ENCODE assay signal across 8 cellular contexts in the genomic region with DNA sequence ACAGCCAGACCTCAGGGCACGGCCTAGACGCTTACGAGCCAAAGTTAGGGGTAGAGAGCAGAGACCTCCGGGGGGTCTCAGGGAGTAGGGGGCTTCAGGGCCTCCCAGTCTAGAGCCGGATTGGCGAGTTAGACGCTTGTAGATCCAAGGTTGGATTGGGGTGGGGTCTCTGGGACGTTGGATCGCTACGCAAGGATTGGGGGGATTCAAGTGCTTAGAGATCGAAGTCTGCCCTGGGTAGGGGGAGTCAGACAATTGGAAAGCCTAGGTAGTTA. TPM values are rescaled to one million over a fixed set of nuclear protein-coding genes. Genes with fewer than 3 reads are reported as not detected.
DNase-seq lines count a peak whose midpoint lies in the region; ATAC-seq and FAIRE-seq lines count a peak whose summit lies in the region.

No MANE protein-coding gene starts in this region.

- ATAC-seq in activated T-cell treated with anti-CD3 and anti-CD28 coated beads, Interleukin-2, amount 50 U/mL, for 4 hours: no peak
- ATAC-seq in activated CD8-positive, alpha-beta T cell treated with anti-CD3 and anti-CD28 coated beads, Interleukin-2, amount 10 ng/mL, durations not matched to agents 7 days and 5 days: no peak
- no peak for ATAC-seq in GM21423 (IDR thresholded peaks at IDR 0.05; ENCODE audit: unreplicated experiment)

- no peaks in the 10 kb centered on the region for H3K27me3 ChIP-seq in small intestine (ENCODE audit: control insufficient read depth in 2 of 2, insufficient read depth in 2 of 2, low read length in 2 of 2)

- CTCF ChIA-PET in activated CD8-positive, alpha-beta T cell treated with anti-CD3 and anti-CD28 coated beads, Interleukin-2, amount 10 ng/mL, durations not matched to agents 7 days and 5 days (lab: Charles Lee): interaction anchor here (0.7 to 7.2 kb wide), 29 partner anchors 8 to 603 kb away, joined by 3 to 60 read pairs (median 4); partner anchors contain the start of genes ATP5F1E, GNAS, GNAS-AS1 and NPEPL1

- H3K4me3 ChIP-seq in iPS-11a (ENCODE audit: low read depth, low read length) (peak overlapping the region; percentile 70), small intestine (ENCODE audit: low read depth in 1 of 2, low read length in 2 of 2) (peak overlapping the region; percentile 81 to 94)

- peaks cover 27% of the 10 kb centered on the region for H3K4me1 Mint-ChIP-seq in activated T-cell treated with anti-CD3 and anti-CD28 coated beads, Interleukin-2, amount 50 U/mL, for 4 hours (ENCODE audit: low read depth)
- H3K4me1 Mint-ChIP-seq in activated CD8-positive, alpha-beta T cell treated with anti-CD3 and anti-CD28 coated beads, Interleukin-2, amount 10 ng/mL, durations not matched to agents 7 days and 5 days (ENCODE audit: low read depth): peaks cover 21% of the 10 kb centered on the region

- peak overlapping the region; percentile 86 to 94 for H3K27ac ChIP-seq in small intestine (ENCODE audit: low read depth in 1 of 2, low read length in 1 of 2)

- H3K36me3 Mint-ChIP-seq in activated T-cell treated with anti-CD3 and anti-CD28 coated beads, Interleukin-2, amount 50 U/mL, for 4 hours (ENCODE audit: insufficient read depth): peaks cover 6% of the 10 kb centered on the region
- H3K36me3 Mint-ChIP-seq in activated CD8-positive, alpha-beta T cell treated with anti-CD3 and anti-CD28 coated beads, Interleukin-2, amount 10 ng/mL, durations not matched to agents 7 days and 5 days (ENCODE audit: low read depth): peaks cover 36% of the 10 kb centered on the region

- WGBS in small intestine, 3 donors: 0 to 1% (median 1%) methylated on average over 11 of the region's 11 CpGs

- no peak for DNase-seq in activated T-cell treated with anti-CD3 and anti-CD28 coated beads, Interleukin-2, amount 50 U/mL, for 4 hours
- DNase-seq in activated T-cell treated with anti-CD3 and anti-CD28 coated beads for 4 hours: no peak
- DNase-seq in activated CD8-positive, alpha-beta T cell treated with anti-CD3 and anti-CD28 coated beads, Interleukin-2, amount 10 ng/mL, durations not matched to agents 7 days and 5 days: no peak
- no peak for DNase-seq in small intestine
- no peak for DNase-seq in NCI-H128 (lab: John Stamatoyannopoulos, UW; ENCODE audit: unreplicated experiment)
- no peak for DNase-seq in activated effector memory CD4-positive, alpha-beta T cell treated with Interleukin-2 at 50 U/mL for 16 hours

- H3K9me3 ChIP-seq in small intestine (ENCODE audit: control insufficient read depth, low read depth): no peaks in the 10 kb centered on the region

- FAIRE-seq in small intestine (lab: Jason Lieb, UNC): no peak

- H3K9me3 Mint-ChIP-seq in activated T-cell treated with anti-CD3 and anti-CD28 coated beads, Interleukin-2, amount 50 U/mL, for 4 hours: no peaks in the 10 kb centered on the region
- H3K9me3 Mint-ChIP-seq in activated CD8-positive, alpha-beta T cell treated with anti-CD3 and anti-CD28 coated beads, Interleukin-2, amount 10 ng/mL, durations not matched to agents 7 days and 5 days (ENCODE audit: insufficient read depth): no peaks in the 10 kb centered on the region

- POLR2A ChIA-PET in activated CD8-positive, alpha-beta T cell treated with anti-CD3 and anti-CD28 coated beads, Interleukin-2, amount 10 ng/mL, durations not matched to agents 7 days and 5 days (lab: Charles Lee): interaction anchor here (0.6 to 6.2 kb wide), 23 partner anchors 10 to 1261 kb away, joined by 3 to 100 read pairs (median 5); partner anchors contain the start of genes ATP5F1E, NPEPL1, RBM38 and VAPB

- H3K27ac Mint-ChIP-seq in activated CD8-positive, alpha-beta T cell treated with anti-CD3 and anti-CD28 coated beads, Interleukin-2, amount 10 ng/mL, durations not matched to agents 7 days and 5 days: peak overlapping the region; percentile 99

- H3K4me1 ChIP-seq in small intestine (ENCODE audit: control insufficient read depth in 2 of 2, insufficient read depth in 1 of 2, low read depth in 1 of 2, low read length in 1 of 2): peaks cover 0 to 1% of the 10 kb centered on the region in 2 donors

- no peaks in the 10 kb centered on the region for H3K27me3 Mint-ChIP-seq in activated T-cell treated with anti-CD3 and anti-CD28 coated beads, Interleukin-2, amount 50 U/mL, for 4 hours (ENCODE audit: low read depth)
- H3K27me3 Mint-ChIP-seq in activated CD8-positive, alpha-beta T cell treated with anti-CD3 and anti-CD28 coated beads, Interleukin-2, amount 10 ng/mL, durations not matched to agents 7 days and 5 days (ENCODE audit: low read depth): no peaks in the 10 kb centered on the region

- peak overlapping the region; percentile 99 for H3K4me3 Mint-ChIP-seq in activated T-cell treated with anti-CD3 and anti-CD28 coated beads, Interleukin-2, amount 50 U/mL, for 4 hours
- peak overlapping the region; percentile 99 for H3K4me3 Mint-ChIP-seq in activated CD8-positive, alpha-beta T cell treated with anti-CD3 and anti-CD28 coated beads, Interleukin-2, amount 10 ng/mL, durations not matched to agents 7 days and 5 days

- no peaks in the 10 kb centered on the region for H3K36me3 ChIP-seq in small intestine (ENCODE audit: control insufficient read depth in 2 of 2, insufficient read depth in 2 of 2, low read length in 2 of 2)

RNA-seq across cellular contexts. Expression of gene STX16, which starts 0.4 kb away (rescaled TPM):
- total RNA-seq in activated T-cell treated with anti-CD3 and anti-CD28 coated beads, Interleukin-2, amount 50 U/mL, for 4 hours: 10 to 100 TPM; 52.2 to 67.6 (median 55.4) TPM
- 100 to 1,000 TPM; 128 to 136 TPM for total RNA-seq in activated CD8-positive, alpha-beta T cell treated with anti-CD3 and anti-CD28 coated beads, Interleukin-2, amount 10 ng/mL, durations not matched to agents 7 days and 5 days
- 10 to 100 TPM; 17.3 to 39.8 (median 29.9) TPM for polyA plus RNA-seq in small intestine

RNA-seq across cellular contexts. Expression of gene NPEPL1, which starts 41.1 kb away (rescaled TPM):
- total RNA-seq in activated T-cell treated with anti-CD3 and anti-CD28 coated beads, Interleukin-2, amount 50 U/mL, for 4 hours: 10 to 100 TPM; 11.5 to 17.2 (median 16.4) TPM
- total RNA-seq in activated CD8-positive, alpha-beta T cell treated with anti-CD3 and anti-CD28 coated beads, Interleukin-2, amount 10 ng/mL, durations not matched to agents 7 days and 5 days: 10 to 100 TPM; 22.9 to 26.8 TPM
- 10 to 100 TPM; 16.5 to 29.7 (median 22.9) TPM for polyA plus RNA-seq in small intestine
